ENCODE assay signal across 8 cellular contexts in the genomic region with DNA sequence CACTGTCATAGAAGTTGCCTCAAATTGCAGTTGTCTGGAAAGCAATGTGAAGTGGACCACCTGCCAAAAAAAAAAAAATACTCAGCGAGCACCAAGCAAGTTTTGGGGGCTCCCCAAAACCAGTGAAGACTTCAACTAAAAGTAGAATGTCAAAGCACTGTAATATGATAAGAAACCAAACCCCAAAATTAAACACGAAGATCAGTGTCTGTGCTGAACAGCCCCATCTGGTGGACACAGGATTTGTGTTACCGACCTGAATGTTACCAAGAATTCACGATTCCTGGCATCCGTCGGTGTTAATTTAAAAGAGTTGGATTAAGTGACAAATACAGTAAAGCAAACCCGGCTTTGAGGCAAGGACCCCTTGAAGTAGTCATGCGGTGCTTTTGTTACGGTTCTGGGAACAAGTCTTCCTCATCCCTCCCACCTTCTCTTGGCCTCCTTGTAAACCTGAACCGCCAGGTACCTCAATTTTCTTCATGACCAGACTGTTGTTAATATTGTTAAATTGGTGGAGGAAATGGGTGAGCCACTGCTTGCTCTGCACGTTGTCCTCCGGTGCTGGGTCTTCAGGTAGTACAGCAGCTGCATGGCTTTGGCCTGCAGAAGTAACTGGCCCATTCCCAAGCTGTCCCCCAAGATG. TPM values are rescaled to one million over a fixed set of nuclear protein-coding genes. Genes with fewer than 3 reads are reported as not detected.
DNase-seq lines count a peak whose midpoint lies in the region; ATAC-seq, FAIRE-seq and TF ChIP-seq lines count a peak whose summit lies in the region.

No MANE protein-coding gene starts in this region.

- H3K27ac Mint-ChIP-seq in activated T-cell treated with anti-CD3 and anti-CD28 coated beads, Interleukin-2, amount 50 U/mL, for 72 hours = no peak overlapping the region
- no peak overlapping the region for H3K27ac Mint-ChIP-seq in osteocyte (ENCODE audit: unreplicated experiment)

- H3K4me1 ChIP-seq in OCI-LY7 (ENCODE audit: insufficient read depth, low read length, poor library complexity, severe bottlenecking) = no peaks in the 10 kb centered on the region

- BruUV-seq in OCI-LY7 (replicated peaks; lab: Mats Ljungman, UMichigan) = no TSS peak

- H3K9me3 ChIP-seq in OCI-LY7 (ENCODE audit: low read length) = no peaks in the 10 kb centered on the region

- no peaks in the 10 kb centered on the region for H3K9me2 ChIP-seq in OCI-LY7 (ENCODE audit: insufficient read depth, low read length)

- FAIRE-seq in urothelium cell line (lab: Jason Lieb, UNC) = no peak

- in situ Hi-C loops in GM13976 (cut with MboI; ENCODE audit: low sequenced_read_pairs, unreplicated experiment) = no loop called here

- H3K4me1 Mint-ChIP-seq in activated T-cell treated with anti-CD3 and anti-CD28 coated beads, Interleukin-2, amount 50 U/mL, for 72 hours (ENCODE audit: low read depth) = peaks cover 4% of the 10 kb centered on the region
- H3K4me1 Mint-ChIP-seq in osteocyte (ENCODE audit: unreplicated experiment) = peaks cover 8% of the 10 kb centered on the region

- peak; percentile 72 for TF ChIP-seq CTCF in AG04449 (IDR thresholded peaks at IDR 0.05; ENCODE audit: insufficient read depth, low read length, missing control alignments)
- TF ChIP-seq CTCF in GM13976 (IDR thresholded peaks at IDR 0.05; ENCODE audit: borderline replicate concordance, control extremely low read depth, extremely low read depth, insufficient read depth, missing control alignments) = peak; percentile 56
- TF ChIP-seq CTCF in OCI-LY7 (conservative IDR thresholded peaks at IDR 0.05; ENCODE audit: low read length) = peak; percentile 90
- peak; percentile 81 for TF ChIP-seq CTCF in osteocyte (IDR thresholded peaks at IDR 0.05)

- peak; percentile 53 to 63 for ATAC-seq in activated T-cell treated with anti-CD3 and anti-CD28 coated beads, Interleukin-2, amount 50 U/mL, for 72 hours (replicated peaks in 1 of 2)
- ATAC-seq in HG02588 (IDR thresholded peaks at IDR 0.05; ENCODE audit: unreplicated experiment) = no peak

- H3K4me3 ChIP-seq in AG04449 (ENCODE audit: low read depth, low read length) (no peak overlapping the region), OCI-LY7 (ENCODE audit: low read depth, low read length, poor library complexity, severe bottlenecking) (no peak overlapping the region)

- no peaks in the 10 kb centered on the region for H3K36me3 Mint-ChIP-seq in activated T-cell treated with anti-CD3 and anti-CD28 coated beads, Interleukin-2, amount 50 U/mL, for 72 hours (ENCODE audit: insufficient read depth in 2 of 2)
- H3K36me3 Mint-ChIP-seq in osteocyte (ENCODE audit: unreplicated experiment) = no peaks in the 10 kb centered on the region

- H3K79me2 ChIP-seq in OCI-LY7 (ENCODE audit: insufficient read depth, low read depth, low read length) = no peaks in the 10 kb centered on the region

- POLR2A ChIA-PET in AG04449 (lab: Yijun Ruan, JAX) = no interaction called here
- POLR2A ChIA-PET in OCI-LY7 (lab: Charles Lee) = no interaction called here

- no peaks in the 10 kb centered on the region for H4K20me1 ChIP-seq in OCI-LY7 (ENCODE audit: insufficient read depth, low read length)

- DNase-seq in AG04449 (ENCODE audit: low read depth, low spot score) (no peak), GM13976 (ENCODE audit: low spot score) (peak; percentile 70), OCI-LY7 (ENCODE audit: low spot score) (peak; percentile 56), fibroblast of the conjunctiva (ENCODE audit: low read depth) (peak; percentile 61), osteocyte (ENCODE audit: extremely low spot score, unreplicated experiment) (no peak), urothelium cell line (ENCODE audit: low spot score) (peak; percentile 36)
- DNase-seq in activated T-cell treated with anti-CD3 and anti-CD28 coated beads, Interleukin-2, amount 50 U/mL, for 72 hours = peak; percentile 58 to 59

- H3K4me2 ChIP-seq in OCI-LY7 (ENCODE audit: low read length) = no peak overlapping the region

- peak overlapping the region; percentile 36 to 78 for H3K4me3 Mint-ChIP-seq in activated T-cell treated with anti-CD3 and anti-CD28 coated beads, Interleukin-2, amount 50 U/mL, for 72 hours
- H3K4me3 Mint-ChIP-seq in osteocyte (ENCODE audit: unreplicated experiment) = no peak overlapping the region

- no peak overlapping the region for H3K27ac ChIP-seq in OCI-LY7 (ENCODE audit: low read depth, low read length, poor library complexity, severe bottlenecking)

- H3K36me3 ChIP-seq in OCI-LY7 (ENCODE audit: insufficient read depth, low read length) = no peaks in the 10 kb centered on the region

- H2AFZ ChIP-seq in OCI-LY7 (ENCODE audit: low read length) = no peak overlapping the region; the same call in 1 of the 2 replicates

- CTCF ChIA-PET in AG04449 (lab: Yijun Ruan, JAX) = interaction anchor here (1.2 kb wide), 1 partner anchor 69 kb away, joined by 4 read pairs; no protein-coding TSS in a partner anchor
- CTCF ChIA-PET in OCI-LY7 (lab: Charles Lee; ENCODE audit: unreplicated experiment) = no interaction called here

- no peaks in the 10 kb centered on the region for H3K9me3 Mint-ChIP-seq in activated T-cell treated with anti-CD3 and anti-CD28 coated beads, Interleukin-2, amount 50 U/mL, for 72 hours
- H3K9me3 Mint-ChIP-seq in osteocyte (ENCODE audit: unreplicated experiment) = no peaks in the 10 kb centered on the region

- peaks cover 7% of the 10 kb centered on the region for H3K27me3 Mint-ChIP-seq in activated T-cell treated with anti-CD3 and anti-CD28 coated beads, Interleukin-2, amount 50 U/mL, for 72 hours (ENCODE audit: low read depth)
- no peaks in the 10 kb centered on the region for H3K27me3 Mint-ChIP-seq in osteocyte (ENCODE audit: unreplicated experiment)

- intact Hi-C loops in OCI-LY7 (cut with micrococcal nuclease; ENCODE audit: unreplicated experiment) = no loop called here

RNA-seq across cellular contexts. Expression of gene SSB, which starts 31.3 kb away (rescaled TPM):
- total RNA-seq in OCI-LY7 (2014; rRNA removed; shearing (Covaris generic)) = 126 and 162 TPM in 2 replicates
- 161 and 173 TPM in 2 replicates for total RNA-seq in OCI-LY7 (2022)
- total RNA-seq in activated T-cell treated with anti-CD3 and anti-CD28 coated beads, Interleukin-2, amount 50 U/mL, for 72 hours = 10 to 100 TPM; 65.9 to 75.0 TPM
- total RNA-seq in osteocyte = 103 and 111 TPM in 2 replicates

RNA-seq across cellular contexts. Expression of gene KLHL23, which starts 33.7 kb away (rescaled TPM):
- 0.21 and 2.4 TPM in 2 replicates for total RNA-seq in OCI-LY7 (2014; rRNA removed; shearing (Covaris generic))
- 0.79 and 0.82 TPM in 2 replicates for total RNA-seq in OCI-LY7 (2022)
- 1 to 10 TPM; 8.0 to 9.4 TPM for total RNA-seq in activated T-cell treated with anti-CD3 and anti-CD28 coated beads, Interleukin-2, amount 50 U/mL, for 72 hours
- 7.1 and 7.9 TPM in 2 replicates for total RNA-seq in osteocyte

RNA-seq across cellular contexts. Expression of gene METTL5, which starts 57.3 kb away (rescaled TPM):
- 52.3 and 56.7 TPM in 2 replicates for total RNA-seq in OCI-LY7 (2014; rRNA removed; shearing (Covaris generic))
- total RNA-seq in OCI-LY7 (2022) (82.2 and 87.3 TPM in 2 replicates), osteocyte (37.6 and 42.8 TPM in 2 replicates)
- total RNA-seq in activated T-cell treated with anti-CD3 and anti-CD28 coated beads, Interleukin-2, amount 50 U/mL, for 72 hours = 100 to 1,000 TPM in 1 of 2 donors, 10 to 100 TPM in 1; 84.0 to 110 TPM

RNA-seq across cellular contexts. Expression of gene UBR3, which starts 59.9 kb away (rescaled TPM):
- 11.6 TPM in 2 replicates for total RNA-seq in OCI-LY7 (2014; rRNA removed; shearing (Covaris generic))
- 21.0 and 26.0 TPM in 2 replicates for total RNA-seq in OCI-LY7 (2022)
- total RNA-seq in activated T-cell treated with anti-CD3 and anti-CD28 coated beads, Interleukin-2, amount 50 U/mL, for 72 hours = 10 to 100 TPM; 21.0 to 23.6 TPM
- total RNA-seq in osteocyte = 34.5 and 38.0 TPM in 2 replicates

Comparison
In these comparisons a context has a peak if more than half of its experiments do, and no peak if none do; other contexts are left out.
1. DNase-seq: peak in GM13976 (single experiment), OCI-LY7 (single experiment), activated T-cell treated with anti-CD3 and anti-CD28 coated beads, Interleukin-2, amount 50 U/mL, for 72 hours (2 of 2), fibroblast of the conjunctiva (single experiment) and urothelium cell line (single experiment); none in AG04449 (single experiment) and osteocyte (single experiment).
2. Peak in every context shown above with its lines, with median percentiles within 50 percentile points of each other: CTCF ChIP-seq.